ENCODE assay signal across 14 cellular contexts in the genomic region with DNA sequence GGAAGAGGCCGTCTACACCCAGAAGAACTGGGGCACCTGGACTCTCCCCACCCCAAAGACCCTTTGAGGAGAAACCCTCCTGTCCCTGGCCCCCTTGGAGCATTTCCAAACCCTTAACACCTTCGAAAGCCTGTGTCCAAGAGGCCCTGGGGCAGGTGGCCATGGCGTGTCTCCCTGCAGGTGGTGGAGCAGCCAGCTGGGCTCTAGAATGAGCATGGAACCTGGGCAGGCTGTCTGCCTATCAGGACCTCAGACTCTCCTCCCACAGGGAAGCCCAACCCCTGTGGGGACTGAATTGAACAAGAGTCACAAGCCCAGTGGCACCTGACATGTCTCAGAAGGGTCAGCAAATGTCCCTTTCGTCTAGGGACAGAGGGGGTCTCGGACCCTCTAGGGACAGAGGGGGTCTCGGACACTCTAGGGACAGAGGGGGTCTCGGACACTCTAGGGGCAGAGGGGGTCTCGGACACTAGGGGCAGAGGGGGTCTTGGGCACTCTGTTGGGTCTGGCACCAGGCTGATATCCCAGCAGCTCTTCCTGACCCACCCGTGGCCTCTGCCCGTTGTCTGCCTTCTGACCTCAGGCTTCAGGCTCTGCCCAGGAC. TPM values are rescaled to one million over a fixed set of nuclear protein-coding genes. Genes with fewer than 3 reads are reported as not detected.
DNase-seq lines count a peak whose midpoint lies in the region; ATAC-seq and TF ChIP-seq lines count a peak whose summit lies in the region.
"Had no signal": no experiment of that assay in that cellular context is flagged by ENCODE, and none has a peak within 500 bp of the region (broad histone marks: within the 10 kb centered on the region; RNA-seq: fewer than 3 reads in every experiment).

No MANE protein-coding gene starts in this region.

- no peak for ATAC-seq in Right ventricle myocardium inferior
- no peak for ATAC-seq in GM18873 (IDR thresholded peaks at IDR 0.05; ENCODE audit: low FRiP score, unreplicated experiment)

- H3K4me3 ChIP-seq in right atrium auricular region, result no peak overlapping the region
- H3K4me3 ChIP-seq: left lung had no signal

- CTCF ChIA-PET in RWPE1 (lab: Yijun Ruan, JAX), result interaction anchor here (0.6 to 1.0 kb wide), 2 partner anchors 54 to 67 kb away, joined by 3 read pairs; no protein-coding TSS in a partner anchor

- intact Hi-C loops in Right ventricle myocardium inferior (cut with DNase I), result no loop called here

- H3K4me1 ChIP-seq in right atrium auricular region, result peaks cover 0 to 53% of the 10 kb centered on the region in 2 donors

- peaks cover 20% of the 10 kb centered on the region for H3K36me3 ChIP-seq in right atrium auricular region

- no peaks in the 10 kb centered on the region for H3K9me3 ChIP-seq in right atrium auricular region
- H3K9me3 ChIP-seq: left lung had no signal

- H3K27me3 ChIP-seq in right atrium auricular region (no peaks in the 10 kb centered on the region), layer of hippocampus (ENCODE audit: control insufficient read depth, insufficient read depth, low read length) (no peaks in the 10 kb centered on the region)
- H3K27me3 ChIP-seq: left lung had no signal

- POLR2A ChIA-PET in RWPE1 (lab: Yijun Ruan, JAX; ENCODE audit: low non-redundant PET), result interaction anchor here (0.8 kb wide), 1 partner anchor 39 kb away, joined by 4 read pairs; no protein-coding TSS in a partner anchor

- peak overlapping the region; percentile 82 to 90 for H3K27ac ChIP-seq in right atrium auricular region
- H3K27ac ChIP-seq in RWPE1, result peak overlapping the region; percentile 31; the same call in 1 of the 2 replicates
- H3K27ac ChIP-seq in layer of hippocampus (ENCODE audit: low read depth, low read length), result peak overlapping the region; percentile 63

- TF ChIP-seq CTCF in right atrium auricular region (IDR thresholded peaks at IDR 0.05) (no peak), RWPE1 (conservative IDR thresholded peaks at IDR 0.05; ENCODE audit: low read depth) (no peak)

- DNase-seq in right atrium auricular region (ENCODE audit: low spot score) (no peak), Right ventricle myocardium inferior (ENCODE audit: missing footprints) (no peak), RWPE1 (ENCODE audit: low spot score) (no peak), globus pallidus (ENCODE audit: low spot score) (no peak), KG1 (lab: John Stamatoyannopoulos, UW) (no peak)
- no peak for DNase-seq in activated CD4-positive, alpha-beta T cell treated with anti-CD3 and anti-CD28 coated beads for 4 hours
- DNase-seq: activated gamma-delta T cell treated with Interleukin-2 at 50 U/mL for 16 hours; DMS79 treated with DMSO at 0.1 percent for 48 hours; NCI-H2171; stimulated activated CD4-positive, alpha-beta T cell treated with anti-CD3 and anti-CD28 coated beads, Interleukin-1b, Interleukin-23, amount 100 ng/mL, for 48 hours; trophoblast cell had no signal

RNA-seq across cellular contexts. Expression of gene CBX4, which starts 8.4 kb away (rescaled TPM):
- total RNA-seq in right atrium auricular region (10 to 100 TPM; 22.8 to 24.3 TPM), Right ventricle myocardium inferior (23.7 TPM)

RNA-seq across cellular contexts. Expression of gene CBX8, which starts 34.0 kb away (rescaled TPM):
- total RNA-seq in right atrium auricular region (1 to 10 TPM; 2.7 to 3.0 TPM), Right ventricle myocardium inferior (5.3 TPM)

RNA-seq across cellular contexts. Expression of gene CBX2, which starts 52.9 kb away (rescaled TPM):
- total RNA-seq in right atrium auricular region (1 to 10 TPM; 1.0 to 1.7 TPM), Right ventricle myocardium inferior (4.2 TPM)

Comparison
In these comparisons a context has a peak if more than half of its experiments do, and no peak if none do; other contexts are left out.
1. H3K27ac ChIP-seq: peak in every context shown above with its lines; median percentile 86 in right atrium auricular region; 63 in layer of hippocampus; 31 in RWPE1.